ENCODE assay signal across 10 cellular contexts in genomic region chr14:71739273-71739990, GRCh38.
DNase-seq lines count a peak whose midpoint lies in the region; FAIRE-seq and TF ChIP-seq lines count a peak whose summit lies in the region.
"Had no signal": no experiment of that assay in that cellular context is flagged by ENCODE, and none has a peak within 500 bp of the region (broad histone marks: within the 10 kb centered on the region; RNA-seq: fewer than 3 reads in every experiment).

No MANE protein-coding gene starts in this region.

- no peaks in the 10 kb centered on the region for H3K9me3 ChIP-seq in small intestine (ENCODE audit: control insufficient read depth, low read depth)
- H3K9me3 ChIP-seq: vagina had no signal

- no peaks in the 10 kb centered on the region for H3K4me1 ChIP-seq in small intestine (ENCODE audit: control insufficient read depth in 2 of 2, insufficient read depth in 1 of 2, low read depth in 1 of 2, low read length in 1 of 2)
- H3K4me1 ChIP-seq: vagina had no signal

- H3K4me3 ChIP-seq in fibroblast of mammary gland (ENCODE audit: control insufficient read depth, low read depth, low read length), result no peak overlapping the region
- H3K4me3 ChIP-seq in small intestine (ENCODE audit: low read depth in 1 of 2, low read length in 2 of 2), result no peak overlapping the region
- H3K4me3 ChIP-seq: vagina had no signal

- no peak for FAIRE-seq in RCC 7860 (lab: Jason Lieb, UNC)
- no peak for FAIRE-seq in small intestine (lab: Jason Lieb, UNC)

- WGBS in small intestine, 3 donors, result 69 to 82% (median 75%) methylated on average over 5 of the region's 5 CpGs

- H3K27ac ChIP-seq in small intestine (ENCODE audit: low read depth in 1 of 2, low read length in 1 of 2), result no peak overlapping the region
- H3K27ac ChIP-seq: vagina had no signal

- H3K27me3 ChIP-seq in small intestine (ENCODE audit: control insufficient read depth in 2 of 2, insufficient read depth in 2 of 2, low read length in 2 of 2), result no peaks in the 10 kb centered on the region
- H3K27me3 ChIP-seq: vagina had no signal

- H3K36me3 ChIP-seq in small intestine (ENCODE audit: control insufficient read depth in 2 of 2, insufficient read depth in 2 of 2, low read length in 2 of 2), result peaks cover 9 to 11% of the 10 kb centered on the region in 2 donors

- peak; percentile 6 for TF ChIP-seq CTCF in fibroblast of mammary gland (conservative IDR thresholded peaks at IDR 0.05; ENCODE audit: control insufficient read depth, insufficient read depth, low read depth, low read length)

- DNase-seq in SIG-M5 treated with dmso at 0.1 percent for 504 hours (lab: John Stamatoyannopoulos, UW; ENCODE audit: unreplicated experiment) (peak; percentile 14), SIG-M5 (lab: John Stamatoyannopoulos, UW) (no peak), RCC 7860 (ENCODE audit: low spot score) (peak; percentile 50), fibroblast of mammary gland (ENCODE audit: low read depth) (peak; percentile 21), small intestine (peak; percentile 48), NCI-H1048 (lab: John Stamatoyannopoulos, UW) (no peak), medulla oblongata (ENCODE audit: extremely low spot score) (no peak)
- DNase-seq in stimulated activated CD4-positive, alpha-beta T cell treated with anti-CD3 and anti-CD28 coated beads, Interleukin-2, amount 100 ng/mL, for 48 hours, result no peak
- DNase-seq: NCI-H2171 had no signal

Comparison
In these comparisons a context has a peak if more than half of its experiments do, and no peak if none do; other contexts are left out.
1. DNase-seq: peak in SIG-M5 treated with dmso at 0.1 percent for 504 hours (single experiment), RCC 7860 (single experiment), fibroblast of mammary gland (single experiment) and small intestine (single experiment); none in SIG-M5 (single experiment), stimulated activated CD4-positive, alpha-beta T cell treated with anti-CD3 and anti-CD28 coated beads, Interleukin-2, amount 100 ng/mL, for 48 hours (0 of 2), NCI-H1048 (single experiment) and medulla oblongata (single experiment).